8 cellular contexts compared by ENCODE assay signal in the genomic region with DNA sequence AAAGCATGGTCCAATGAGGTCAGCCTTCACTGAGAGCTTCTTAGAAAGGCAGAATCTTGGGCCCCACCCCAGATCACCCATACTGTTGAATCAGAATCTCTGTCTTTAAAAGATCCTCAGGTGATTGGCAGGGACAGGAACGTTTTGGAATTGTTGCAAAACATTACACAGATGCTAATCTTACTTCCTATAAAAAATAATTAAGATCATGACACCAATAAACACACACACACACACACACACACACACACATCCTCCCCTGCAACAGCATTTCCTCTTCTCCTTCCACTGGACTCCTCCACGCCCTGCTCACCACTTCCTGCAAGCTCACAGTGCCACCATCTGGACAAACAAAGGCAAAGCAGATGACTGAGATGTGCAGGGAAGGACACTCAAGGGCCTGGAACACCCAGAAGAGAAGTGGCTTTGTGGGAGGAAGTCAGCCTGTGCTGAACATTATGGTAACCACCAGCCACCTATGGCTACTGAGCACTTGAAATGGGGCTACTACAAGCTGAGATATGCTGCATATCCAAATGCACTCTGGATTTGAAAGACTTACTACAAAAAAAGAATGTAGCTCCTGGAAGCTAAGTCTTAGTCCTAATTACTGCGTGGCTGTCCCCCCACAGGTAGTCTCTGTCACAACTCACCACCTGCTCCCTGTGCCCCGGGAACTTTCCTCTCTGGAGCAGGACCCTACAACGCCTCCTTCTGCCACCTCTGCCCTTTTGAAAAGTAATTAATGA.
A peak's percentile ranks its signal among the peaks of the same experiment; 100 is the strongest.
DNase-seq lines count a peak whose midpoint lies in the region; ATAC-seq lines count a peak whose summit lies in the region.

No MANE protein-coding gene starts in this region.

- H3K4me1 Mint-ChIP-seq in naive B cell = peaks cover 27 to 36% (median 29%) of the 10 kb centered on the region in 3 donors
- peaks cover 20 to 33% of the 10 kb centered on the region in 2 donors for H3K4me1 Mint-ChIP-seq in stimulated activated naive B cell treated with anti-CD40 and anti-IgM and Interleukin-4, amounts not matched to agents 10 μg/mL and 1 μg/mL and 100 μg/mL, for 72 hours

- no peaks in the 10 kb centered on the region for H3K9me3 Mint-ChIP-seq in naive B cell
- no peaks in the 10 kb centered on the region for H3K9me3 Mint-ChIP-seq in stimulated activated naive B cell treated with anti-CD40 and anti-IgM and Interleukin-4, amounts not matched to agents 10 μg/mL and 1 μg/mL and 100 μg/mL, for 72 hours

- peak overlapping the region in 7 of 8 donors; percentile 0 to 76 (median 30) for H3K4me3 Mint-ChIP-seq in naive B cell
- peak overlapping the region in 1 of 2 donors; percentile 45 for H3K4me3 Mint-ChIP-seq in stimulated activated naive B cell treated with anti-CD40 and anti-IgM and Interleukin-4, amounts not matched to agents 10 μg/mL and 1 μg/mL and 100 μg/mL, for 72 hours

- peak; percentile 93 for ATAC-seq in GM21526 (IDR thresholded peaks at IDR 0.05; ENCODE audit: low FRiP score, unreplicated experiment)
- ATAC-seq in naive B cell (ENCODE audit: low read depth in 2 of 2) = peak; percentile 96 to 97
- peak; percentile 96 to 97 for ATAC-seq in stimulated activated naive B cell treated with anti-CD40 and anti-IgM and Interleukin-4, amounts not matched to agents 10 μg/mL and 1 μg/mL and 100 μg/mL, for 72 hours (replicated peaks)

- H3K36me3 ChIP-seq in NT2/D1 (ENCODE audit: insufficient read depth, insufficient read length, low read length) = no peaks in the 10 kb centered on the region

- no peaks in the 10 kb centered on the region for H3K36me3 Mint-ChIP-seq in naive B cell
- H3K36me3 Mint-ChIP-seq in stimulated activated naive B cell treated with anti-CD40 and anti-IgM and Interleukin-4, amounts not matched to agents 10 μg/mL and 1 μg/mL and 100 μg/mL, for 72 hours = no peaks in the 10 kb centered on the region

- H3K27me3 ChIP-seq in NT2/D1 (ENCODE audit: insufficient read depth, insufficient read length) = no peaks in the 10 kb centered on the region

- H3K27me3 Mint-ChIP-seq in naive B cell = peaks cover 0 to under 1% (median 0%) of the 10 kb centered on the region in 3 donors
- peaks cover 5 to 15% of the 10 kb centered on the region in 2 donors for H3K27me3 Mint-ChIP-seq in stimulated activated naive B cell treated with anti-CD40 and anti-IgM and Interleukin-4, amounts not matched to agents 10 μg/mL and 1 μg/mL and 100 μg/mL, for 72 hours

- DNase-seq in DMS114 treated with DMSO at 0.1 percent for 48 hours (lab: John Stamatoyannopoulos, UW; ENCODE audit: unreplicated experiment) = peak; percentile 72
- DNase-seq in HuH-7 (ENCODE audit: low spot score) = peak; percentile 87
- DNase-seq in NT2/D1 (ENCODE audit: low read depth, low spot score) = peak; percentile 79
- peak; percentile 63 for DNase-seq in activated CD8-positive, alpha-beta memory T cell treated with anti-CD3 and anti-CD28 coated beads, Interleukin-2, amount 50 U/mL, for 1 hour (ENCODE audit: extremely low read depth)
- DNase-seq in epidermal melanocyte (ENCODE audit: insufficient read length, low spot score) = peak; percentile 91
- DNase-seq in naive B cell = peak; percentile 90
- DNase-seq in stimulated activated naive B cell treated with anti-CD40 and anti-IgM and Interleukin-4, amounts not matched to agents 10 μg/mL and 1 μg/mL and 100 μg/mL, for 72 hours = peak; percentile 82

- H3K9me3 ChIP-seq in NT2/D1 (ENCODE audit: insufficient read depth, low read length) = no peaks in the 10 kb centered on the region

- no peaks in the 10 kb centered on the region for H3K4me1 ChIP-seq in NT2/D1 (ENCODE audit: insufficient read depth, insufficient read length)

- H3K27ac Mint-ChIP-seq in naive B cell = peak overlapping the region; percentile 51 to 92 (median 84)
- no peak overlapping the region for H3K27ac Mint-ChIP-seq in stimulated activated naive B cell treated with anti-CD40 and anti-IgM and Interleukin-4, amounts not matched to agents 10 μg/mL and 1 μg/mL and 100 μg/mL, for 72 hours

- no peak overlapping the region for H3K9ac ChIP-seq in NT2/D1 (ENCODE audit: insufficient read length, low read depth)

- no peak overlapping the region for H3K4me3 ChIP-seq in NT2/D1 (ENCODE audit: insufficient read length, low read depth)
